In genomic region chr22:19122143-19122751, GRCh38 we compare ENCODE assay signal across 8 cellular contexts. TPM values are rescaled to one million over a fixed set of nuclear protein-coding genes. Genes with fewer than 3 reads are reported as not detected.
DNase-seq lines count a peak whose midpoint lies in the region; ATAC-seq and TF ChIP-seq lines count a peak whose summit lies in the region.

Gene DGCR2, minus strand, starts transcription at chr22:19122412. Its CDS starts 206 bp downstream, at chr22:19122206.

- CTCF ChIA-PET in Panc1 (lab: Charles Lee), result interaction anchor here (0.6 kb wide), 1 partner anchor 48 kb away, joined by 3 read pairs; no protein-coding TSS in a partner anchor

- intact Hi-C loops in Panc1 (cut with micrococcal nuclease; ENCODE audit: unreplicated experiment), result no loop called here

- peak within 1 kb of the TSS; percentile 89 for H3K4me3 Mint-ChIP-seq in activated T-cell treated with anti-CD3 and anti-CD28 coated beads, Interleukin-2, amount 50 U/mL, for 4 hours

- no TSS peak for BruUV-seq in Panc1 (replicated peaks; lab: Mats Ljungman, UMichigan)

- H4K20me1 ChIP-seq in KMS-11 (ENCODE audit: insufficient read depth), result peaks cover 11% of the 10 kb centered on the region; the same call in 1 of the 2 replicates

- no peaks in the 10 kb centered on the region for H3K36me3 ChIP-seq in KMS-11 (ENCODE audit: insufficient read depth)
- 0 out of 2 replicates have a peak, but pooled peaks cover 3% of the 10 kb centered on the region for H3K36me3 ChIP-seq in Panc1 (ENCODE audit: control insufficient read depth, insufficient read depth, low read length)
- peaks cover 0 to 5% of the 10 kb centered on the region in 2 donors for H3K36me3 ChIP-seq in esophagus (ENCODE audit: control insufficient read depth in 2 of 2, insufficient read depth in 2 of 2, low read length in 1 of 2)
- H3K36me3 ChIP-seq in muscle layer of colon (ENCODE audit: insufficient read depth, low read length), result no peaks in the 10 kb centered on the region

- peak within 1 kb of the TSS; percentile 77 for H3K4me2 ChIP-seq in KMS-11

- H3K9me3 ChIP-seq in Panc1 (ENCODE audit: control insufficient read depth, insufficient read depth, low read depth, low read length) (no peaks in the 10 kb centered on the region), esophagus (ENCODE audit: control insufficient read depth in 2 of 2, insufficient read depth in 1 of 2, low read depth in 1 of 2, low read length in 1 of 2) (no peaks in the 10 kb centered on the region), muscle layer of colon (ENCODE audit: low read length) (no peaks in the 10 kb centered on the region)

- DNase-seq in DMS153 treated with DMSO at 0.1 percent for 48 hours (lab: John Stamatoyannopoulos, UW; ENCODE audit: unreplicated experiment), result peak; percentile 71
- DNase-seq in Panc1 (ENCODE audit: low read depth, low spot score), result peak; percentile 54
- peak; percentile 97 for DNase-seq in activated T-cell treated with anti-CD3 and anti-CD28 coated beads, Interleukin-2, amount 50 U/mL, for 4 hours
- DNase-seq in stimulated activated CD8-positive, alpha-beta memory T cell treated with anti-CD3 and anti-CD28 coated beads, Interleukin-7, amount 100 ng/mL, for 1 hour (ENCODE audit: low read depth in 2 of 2), result peak; percentile 92 to 95

- in situ Hi-C loops in Panc1 (cut with HindIII; ENCODE audit: low pct_unique_long_range_greater_than_20kb, low sequenced_read_pairs), result no loop called here

- POLR2A ChIA-PET in Panc1 (lab: Charles Lee), result no interaction called here

- H2AFZ ChIP-seq in KMS-11 (ENCODE audit: low read depth), result peak within 1 kb of the TSS; percentile 87

- H3K27me3 ChIP-seq in KMS-11 (ENCODE audit: insufficient read depth, low read depth) (no peaks in the 10 kb centered on the region), Panc1 (ENCODE audit: control insufficient read depth, insufficient read depth, low read length) (no peaks in the 10 kb centered on the region), esophagus (ENCODE audit: control insufficient read depth in 1 of 2, insufficient read depth in 2 of 2, low read length in 2 of 2) (no peaks in the 10 kb centered on the region), muscle layer of colon (ENCODE audit: control insufficient read depth in 1 of 2, insufficient read depth in 2 of 2, low read length in 2 of 2) (no peaks in the 10 kb centered on the region)

- no peaks in the 10 kb centered on the region for H3K9me3 Mint-ChIP-seq in activated T-cell treated with anti-CD3 and anti-CD28 coated beads, Interleukin-2, amount 50 U/mL, for 4 hours

- WGBS in esophagus, 2 donors, result 1% methylated on average over 59 to 67 of the region's 67 CpGs

- H3K4me3 ChIP-seq in KMS-11 (IDR thresholded peaks at IDR 0.05; ENCODE audit: insufficient read depth, low read depth, low read length) (no peak within 1 kb of the TSS), Panc1 (ENCODE audit: low read depth in 2 of 2, low read length in 2 of 2) (peak within 1 kb of the TSS; percentile 61 to 70), esophagus (ENCODE audit: low read depth in 1 of 2, low read length in 2 of 2) (peak within 1 kb of the TSS; percentile 72 to 87), muscle layer of colon (ENCODE audit: low read depth in 1 of 2, low read length in 2 of 2) (peak within 1 kb of the TSS; percentile 78 to 94)

- H3K36me3 Mint-ChIP-seq in activated T-cell treated with anti-CD3 and anti-CD28 coated beads, Interleukin-2, amount 50 U/mL, for 4 hours (ENCODE audit: insufficient read depth), result no peaks in the 10 kb centered on the region

- peak; percentile 82 for ATAC-seq in GM21723 (IDR thresholded peaks at IDR 0.05; ENCODE audit: unreplicated experiment)
- ATAC-seq in Panc1, result peak; percentile 98
- ATAC-seq in activated T-cell treated with anti-CD3 and anti-CD28 coated beads, Interleukin-2, amount 50 U/mL, for 4 hours, result peak; percentile 96 to 97

- peaks cover 46% of the 10 kb centered on the region for H3K4me1 Mint-ChIP-seq in activated T-cell treated with anti-CD3 and anti-CD28 coated beads, Interleukin-2, amount 50 U/mL, for 4 hours (ENCODE audit: low read depth)

- H3K27ac ChIP-seq in KMS-11 (peak within 1 kb of the TSS; percentile 48; the same call in 1 of the 2 replicates), Panc1 (ENCODE audit: low read length) (peak within 1 kb of the TSS; percentile 70), esophagus (ENCODE audit: low read depth in 2 of 2, low read length in 1 of 2) (peak within 1 kb of the TSS; percentile 96 to 97), muscle layer of colon (ENCODE audit: low read depth, low read length) (peak within 1 kb of the TSS; percentile 89)

- H3K79me2 ChIP-seq in KMS-11 (ENCODE audit: insufficient read depth, low read depth), result peaks cover 35% of the 10 kb centered on the region

- no peaks in the 10 kb centered on the region for H3K27me3 Mint-ChIP-seq in activated T-cell treated with anti-CD3 and anti-CD28 coated beads, Interleukin-2, amount 50 U/mL, for 4 hours (ENCODE audit: low read depth)

- TF ChIP-seq CTCF in KMS-11 (conservative IDR thresholded peaks at IDR 0.05; ENCODE audit: low read depth, low read length), result no peak
- no peak for TF ChIP-seq CTCF in Panc1 (IDR thresholded peaks at IDR 0.05)

- H3K4me1 ChIP-seq in KMS-11 (ENCODE audit: low read depth, poor library complexity, severe bottlenecking) (peaks cover 39% of the 10 kb centered on the region), Panc1 (ENCODE audit: control insufficient read depth, insufficient read depth, low read length) (peaks cover 8% of the 10 kb centered on the region), esophagus (ENCODE audit: control insufficient read depth in 2 of 2, insufficient read depth in 2 of 2, low read length in 1 of 2) (peaks cover 18 to 30% of the 10 kb centered on the region in 2 donors), muscle layer of colon (ENCODE audit: insufficient read depth, low read length) (peaks cover 37% of the 10 kb centered on the region)

- H3K9ac ChIP-seq in KMS-11, result peak within 1 kb of the TSS; percentile 60; the same call in 1 of the 2 replicates
- H3K9ac ChIP-seq in muscle layer of colon (ENCODE audit: low read length), result peak within 1 kb of the TSS; percentile 60

RNA-seq across cellular contexts. Expression of gene DGCR2, which starts in this region (rescaled TPM):
- total RNA-seq in Panc1 (2021; ENCODE audit: unreplicated experiment), result 35.1 TPM
- 42.4 TPM for polyA plus RNA-seq in Panc1 (2012; ENCODE audit: insufficient read length)
- 10 to 100 TPM; 25.8 to 27.7 (median 27.0) TPM for total RNA-seq in activated T-cell treated with anti-CD3 and anti-CD28 coated beads, Interleukin-2, amount 50 U/mL, for 4 hours
- polyA plus RNA-seq in esophagus, result 10 to 100 TPM; 32.2 to 32.9 TPM
